Comparison of ENCODE assay signal across 17 cellular contexts in genomic region chr12:29961231-29961630, GRCh38.
"Had no signal": no experiment of that assay in that cellular context is flagged by ENCODE, and none has a peak within 500 bp of the region (broad histone marks: within the 10 kb centered on the region; RNA-seq: fewer than 3 reads in every experiment).

No MANE protein-coding gene starts in this region.

- H3K9me3 Mint-ChIP-seq: activated naive CD8-positive, alpha-beta T cell treated with anti-CD3 and anti-CD28 coated beads for 36 hours; neural progenitor cell had no signal

- H3K27me3 Mint-ChIP-seq: activated B cell treated with CpG ODN at 0.5 μM for 24 hours; activated naive CD8-positive, alpha-beta T cell treated with anti-CD3 and anti-CD28 coated beads for 36 hours; naive B cell; stimulated activated memory B cell treated with anti-CD40 and anti-IgM and Interleukin-4, amounts not matched to agents 10 μg/mL and 1 μg/mL and 100 μg/mL, for 72 hours had no signal

- H3K4me3 Mint-ChIP-seq: activated B cell treated with CpG ODN at 0.5 μM for 24 hours; activated CD8-positive, alpha-beta T cell treated with anti-CD3 and anti-CD28 coated beads, Interleukin-2, amount 10 ng/mL, durations not matched to agents 7 days and 5 days; activated naive CD8-positive, alpha-beta T cell treated with anti-CD3 and anti-CD28 coated beads for 36 hours; activated T-cell treated with anti-CD3 and anti-CD28 coated beads, Interleukin-2, amount 50 U/mL, for 72 hours; immature natural killer cell; naive B cell; neural progenitor cell; stimulated activated memory B cell treated with anti-CD40 and anti-IgM and Interleukin-4, amounts not matched to agents 10 μg/mL and 1 μg/mL and 100 μg/mL, for 72 hours had no signal

- H3K4me3 ChIP-seq: colonic mucosa, esophagus muscularis mucosa, lung, neural progenitor cell had no signal

- H3K27ac Mint-ChIP-seq: activated B cell treated with CpG ODN at 0.5 μM for 24 hours; activated CD8-positive, alpha-beta T cell treated with anti-CD3 and anti-CD28 coated beads, Interleukin-2, amount 10 ng/mL, durations not matched to agents 7 days and 5 days; activated naive CD8-positive, alpha-beta T cell treated with anti-CD3 and anti-CD28 coated beads for 36 hours; activated T-cell treated with anti-CD3 and anti-CD28 coated beads, Interleukin-2, amount 50 U/mL, for 72 hours; immature natural killer cell; naive B cell; neural progenitor cell; stimulated activated memory B cell treated with anti-CD40 and anti-IgM and Interleukin-4, amounts not matched to agents 10 μg/mL and 1 μg/mL and 100 μg/mL, for 72 hours had no signal

- H3K4me1 Mint-ChIP-seq: activated B cell treated with CpG ODN at 0.5 μM for 24 hours; activated naive CD8-positive, alpha-beta T cell treated with anti-CD3 and anti-CD28 coated beads for 36 hours; immature natural killer cell; naive B cell; stimulated activated memory B cell treated with anti-CD40 and anti-IgM and Interleukin-4, amounts not matched to agents 10 μg/mL and 1 μg/mL and 100 μg/mL, for 72 hours had no signal

- DNase-seq: activated B cell treated with CpG ODN at 0.5 μM for 24 hours; activated CD4-positive, alpha-beta T cell treated with anti-CD3 and anti-CD28 coated beads for 48 hours; activated CD8-positive, alpha-beta memory T cell treated with anti-CD3 and anti-CD28 coated beads, Interleukin-2, amount 50 U/mL, for 4 hours; activated CD8-positive, alpha-beta T cell treated with anti-CD3 and anti-CD28 coated beads, Interleukin-2, amount 10 ng/mL, durations not matched to agents 7 days and 5 days; activated gamma-delta T cell treated with Interleukin-2 at 50 U/mL for 16 hours; activated naive CD8-positive, alpha-beta T cell treated with anti-CD3 and anti-CD28 coated beads for 36 hours; activated T-cell treated with anti-CD3 and anti-CD28 coated beads, Interleukin-2, amount 50 U/mL, for 72 hours; anterior cingulate cortex; colonic mucosa; immature natural killer cell; naive B cell; stimulated activated CD4-positive, alpha-beta T cell treated with anti-CD3 and anti-CD28 coated beads, Interleukin-2, amount 100 ng/mL, for 48 hours; T-helper 2 cell had no signal

- H3K36me3 Mint-ChIP-seq: activated naive CD8-positive, alpha-beta T cell treated with anti-CD3 and anti-CD28 coated beads for 36 hours; immature natural killer cell; naive B cell; neural progenitor cell; stimulated activated memory B cell treated with anti-CD40 and anti-IgM and Interleukin-4, amounts not matched to agents 10 μg/mL and 1 μg/mL and 100 μg/mL, for 72 hours had no signal
